23 cellular contexts compared by ENCODE assay signal in the genomic region with DNA sequence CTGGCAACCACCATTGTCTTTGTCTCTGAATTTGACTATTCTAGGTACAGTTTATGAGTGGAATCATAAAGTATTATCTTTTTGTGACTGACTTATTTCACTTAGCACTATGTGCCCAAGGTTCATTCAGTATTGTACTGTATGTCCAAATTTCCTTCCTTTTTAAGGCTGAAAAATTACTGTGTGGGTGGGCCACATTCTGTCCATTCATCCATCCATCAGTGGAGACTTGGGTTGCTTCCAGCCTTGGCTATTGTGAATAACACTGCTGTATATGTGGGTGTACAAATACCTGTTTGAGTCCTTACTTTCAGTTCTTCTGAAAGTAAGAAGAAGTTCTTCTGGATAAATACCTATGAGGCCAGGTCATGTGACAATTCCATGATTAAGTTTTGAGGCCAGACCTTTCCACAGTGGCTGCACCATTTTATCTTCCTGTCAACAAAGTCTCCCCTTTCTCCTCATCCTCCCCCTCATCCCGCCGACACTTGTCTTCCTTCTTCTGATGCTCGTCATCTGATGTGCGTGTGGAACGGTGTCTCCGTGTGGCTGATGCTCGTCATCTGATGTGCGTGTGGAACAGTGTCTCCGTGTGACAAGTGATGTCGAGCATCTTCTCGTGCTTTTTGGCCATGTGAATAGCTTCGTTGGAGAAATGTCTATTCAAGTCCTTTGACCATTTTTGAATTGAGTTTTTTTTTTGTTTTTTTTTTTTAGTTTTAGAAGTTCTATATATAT. TPM values are rescaled to one million over a fixed set of nuclear protein-coding genes. Genes with fewer than 3 reads are reported as not detected.
DNase-seq lines count a peak whose midpoint lies in the region; ATAC-seq, FAIRE-seq and TF ChIP-seq lines count a peak whose summit lies in the region.
"Had no signal": no experiment of that assay in that cellular context is flagged by ENCODE, and none has a peak within 500 bp of the region (broad histone marks: within the 10 kb centered on the region; RNA-seq: fewer than 3 reads in every experiment).

No MANE protein-coding gene starts in this region.

- intact Hi-C loops in activated CD4-positive, alpha-beta T cell treated with anti-CD3 and anti-CD28 coated beads, Interleukin-2, amount 10 ng/mL, durations not matched to agents 24 days and 14 days (cut with micrococcal nuclease), result no loop called here
- intact Hi-C loops in kidney (cut with DNase I), result no loop called here

- no peaks in the 10 kb centered on the region for H3K9me3 ChIP-seq in kidney (ENCODE audit: control insufficient read depth in 1 of 2, low read length in 2 of 2)

- no peak for DNase-seq in activated CD4-positive, alpha-beta T cell treated with anti-CD3 and anti-CD28 coated beads, Interleukin-2, amount 10 ng/mL, durations not matched to agents 24 days and 14 days
- DNase-seq in activated CD4-positive, alpha-beta T cell treated with anti-CD3 and anti-CD28 coated beads for 48 hours, result no peak
- DNase-seq in caudate nucleus (lab: John Stamatoyannopoulos, UW) (peak in 12 of 61 donors; percentile 24 to 81 (median 43)), kidney (peak; percentile 32), SK-N-DZ (ENCODE audit: low spot score) (no peak)
- DNase-seq: 8988T; C1 segment of cervical spinal cord; CD8-positive, alpha-beta memory T cell; GOT3; HCEC 1CT; NCI-H1105; NCI-H2029 treated with DMSO at 0.1 percent for 48 hours; NCI-H226; NCI-H524; NCI-H774 had no signal

- ATAC-seq in GM18909 (IDR thresholded peaks at IDR 0.05; ENCODE audit: poor library complexity, unreplicated experiment) (no peak), HG02763 (IDR thresholded peaks at IDR 0.05; ENCODE audit: unreplicated experiment) (no peak)
- ATAC-seq: Right ventricle myocardium inferior had no signal

- no peaks in the 10 kb centered on the region for H3K27me3 Mint-ChIP-seq in activated CD4-positive, alpha-beta T cell treated with anti-CD3 and anti-CD28 coated beads, Interleukin-2, amount 10 ng/mL, durations not matched to agents 24 days and 14 days

- H3K27ac ChIP-seq in caudate nucleus (ENCODE audit: low read depth, low read length), result peak overlapping the region; percentile 4
- H3K27ac ChIP-seq in kidney (ENCODE audit: low read depth in 2 of 2, low read length in 2 of 2), result no peak overlapping the region
- H3K27ac ChIP-seq: KMS-11 had no signal

- no peak overlapping the region for H3K9ac ChIP-seq in kidney (ENCODE audit: low read length in 2 of 2)
- H3K9ac ChIP-seq: KMS-11 had no signal

- H3K4me1 Mint-ChIP-seq in activated CD4-positive, alpha-beta T cell treated with anti-CD3 and anti-CD28 coated beads, Interleukin-2, amount 10 ng/mL, durations not matched to agents 24 days and 14 days, result peaks cover 4% of the 10 kb centered on the region

- no peaks in the 10 kb centered on the region for H3K4me1 ChIP-seq in kidney (ENCODE audit: control insufficient read depth in 1 of 2, insufficient read depth in 1 of 2, low read depth in 1 of 2, low read length in 2 of 2)

- H3K27ac Mint-ChIP-seq in activated CD4-positive, alpha-beta T cell treated with anti-CD3 and anti-CD28 coated beads, Interleukin-2, amount 10 ng/mL, durations not matched to agents 24 days and 14 days, result peak overlapping the region; percentile 50

- TF ChIP-seq CTCF in kidney (IDR thresholded peaks at IDR 0.05; ENCODE audit: borderline replicate concordance, extremely low read depth, insufficient read depth), result no peak

- no peaks in the 10 kb centered on the region for H3K9me3 Mint-ChIP-seq in activated CD4-positive, alpha-beta T cell treated with anti-CD3 and anti-CD28 coated beads, Interleukin-2, amount 10 ng/mL, durations not matched to agents 24 days and 14 days
- H3K9me3 Mint-ChIP-seq: CD8-positive, alpha-beta memory T cell had no signal

- H3K36me3 ChIP-seq in kidney (ENCODE audit: control insufficient read depth in 1 of 2, insufficient read depth in 2 of 2, low read length in 2 of 2), result peaks cover 42% of the 10 kb centered on the region in 2 donors

- H3K36me3 Mint-ChIP-seq in activated CD4-positive, alpha-beta T cell treated with anti-CD3 and anti-CD28 coated beads, Interleukin-2, amount 10 ng/mL, durations not matched to agents 24 days and 14 days (ENCODE audit: low read depth), result peaks cover 45% of the 10 kb centered on the region

- no peak for FAIRE-seq in kidney (lab: Jason Lieb, UNC)
- FAIRE-seq: G401.6, GM12892, GM18507, HTR-8/SVneo had no signal

- no peak overlapping the region for H3K4me3 ChIP-seq in kidney (ENCODE audit: low read length in 2 of 2)

- H3K4me3 Mint-ChIP-seq in activated CD4-positive, alpha-beta T cell treated with anti-CD3 and anti-CD28 coated beads, Interleukin-2, amount 10 ng/mL, durations not matched to agents 24 days and 14 days, result no peak overlapping the region
- H3K4me3 Mint-ChIP-seq: CD8-positive, alpha-beta memory T cell had no signal

RNA-seq across cellular contexts. Expression of a gene that starts 49.5 kb away (rescaled TPM):
- 108 and 115 TPM in 2 replicates for total RNA-seq in activated CD4-positive, alpha-beta T cell treated with anti-CD3 and anti-CD28 coated beads, Interleukin-2, amount 10 ng/mL, durations not matched to agents 24 days and 14 days
- 73.9 TPM for total RNA-seq in kidney
- 18.1 TPM for polyA plus RNA-seq in kidney (ENCODE audit: insufficient read depth, low read depth, low replicate concordance)
- polyA plus RNA-seq in SK-N-DZ (2014; cell fraction: cytosol; rRNA removed), result 57.7 and 65.4 TPM in 2 replicates
- 163 and 197 TPM in 2 replicates for polyA plus RNA-seq in SK-N-DZ (2014; cell fraction: nucleus; rRNA removed)

RNA-seq across cellular contexts. Expression of a gene that starts 56.0 kb away (rescaled TPM):
- total RNA-seq in activated CD4-positive, alpha-beta T cell treated with anti-CD3 and anti-CD28 coated beads, Interleukin-2, amount 10 ng/mL, durations not matched to agents 24 days and 14 days, result 3.0 and 3.2 TPM in 2 replicates
- total RNA-seq in kidney, result 8.0 TPM
- polyA plus RNA-seq in kidney (ENCODE audit: insufficient read depth, low read depth, low replicate concordance), result 10.6 TPM
- 0.09 and 0.17 TPM in 2 replicates for polyA plus RNA-seq in SK-N-DZ (2014; cell fraction: cytosol; rRNA removed)
- 0.08 and 0.36 TPM in 2 replicates for polyA plus RNA-seq in SK-N-DZ (2014; cell fraction: nucleus; rRNA removed)
- total RNA-seq: Right ventricle myocardium inferior had no signal
